In the genomic region with DNA sequence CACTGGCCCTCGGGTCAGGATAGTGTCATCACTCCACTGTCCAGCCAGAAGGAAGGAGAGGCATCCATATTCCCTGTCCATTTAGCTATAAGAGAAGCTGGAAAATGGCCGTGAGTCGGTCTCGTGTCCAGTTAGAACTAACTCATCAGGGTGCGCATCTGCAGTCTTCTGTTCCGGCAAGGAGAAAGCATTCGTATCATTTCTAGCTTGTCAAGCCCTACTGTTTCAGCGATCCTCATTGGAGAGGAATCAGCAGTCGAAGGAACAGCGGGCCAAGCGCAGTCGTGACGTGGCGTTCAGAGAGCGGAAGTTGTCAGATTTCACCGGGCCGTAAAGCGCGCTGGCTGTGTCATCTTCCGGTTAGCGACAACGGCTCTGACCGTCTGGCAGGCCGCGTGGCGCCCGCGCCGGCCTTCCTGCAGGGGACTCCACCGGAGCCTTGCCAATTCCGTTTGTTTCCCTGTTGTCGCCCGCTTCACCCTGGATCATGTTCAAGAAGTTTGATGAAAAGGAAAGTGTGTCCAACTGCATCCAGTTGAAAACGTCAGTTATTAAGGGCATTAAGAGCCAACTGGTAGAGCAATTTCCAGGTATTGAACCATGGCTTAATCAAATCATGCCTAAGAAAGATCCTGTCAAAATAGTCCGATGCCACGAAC, we compare ENCODE assay signal across 8 cellular contexts. TPM values are rescaled to one million over a fixed set of nuclear protein-coding genes. Genes with fewer than 3 reads are reported as not detected.
DNase-seq lines count a peak whose midpoint lies in the region; ATAC-seq and TF ChIP-seq lines count a peak whose summit lies in the region.

No MANE protein-coding gene starts in this region.

- 0 out of 2 replicates have a peak, but pooled peaks cover 3% of the 10 kb centered on the region for H4K20me1 ChIP-seq in OCI-LY3 (ENCODE audit: insufficient read depth, low read length)

- ATAC-seq in GM19324 (IDR thresholded peaks at IDR 0.05; ENCODE audit: low FRiP score, unreplicated experiment) (peak; percentile 55), HG03558 (IDR thresholded peaks at IDR 0.05; ENCODE audit: extremely low read depth, unreplicated experiment) (peak; percentile 55)

- H3K9ac ChIP-seq in OCI-LY3 (ENCODE audit: low read length) (peak overlapping the region; percentile 93), mucosa of rectum (ENCODE audit: low read depth in 1 of 2, low read length in 2 of 2) (peak overlapping the region; percentile 81 to 89)

- no peaks in the 10 kb centered on the region for H3K9me3 ChIP-seq in OCI-LY3 (ENCODE audit: insufficient read depth, low read length)
- H3K9me3 ChIP-seq in esophagus (ENCODE audit: control insufficient read depth in 2 of 2, insufficient read depth in 1 of 2, low read depth in 1 of 2, low read length in 1 of 2): no peaks in the 10 kb centered on the region
- no peaks in the 10 kb centered on the region for H3K9me3 ChIP-seq in mucosa of rectum (ENCODE audit: control insufficient read depth in 2 of 2, low read length in 2 of 2)

- H3K27me3 ChIP-seq in OCI-LY3 (ENCODE audit: low read depth, low read length): no peaks in the 10 kb centered on the region
- H3K27me3 ChIP-seq in esophagus (ENCODE audit: control insufficient read depth in 1 of 2, insufficient read depth in 2 of 2, low read length in 2 of 2): no peaks in the 10 kb centered on the region
- H3K27me3 ChIP-seq in mucosa of rectum (ENCODE audit: control insufficient read depth in 2 of 2, insufficient read depth in 2 of 2, low read length in 2 of 2): no peaks in the 10 kb centered on the region

- H2AFZ ChIP-seq in OCI-LY3 (ENCODE audit: low read depth, low read length): no peak overlapping the region

- peak overlapping the region; percentile 66 for H3K27ac ChIP-seq in C4-2B
- H3K27ac ChIP-seq in OCI-LY3 (ENCODE audit: low read length): peak overlapping the region; percentile 81
- H3K27ac ChIP-seq in esophagus (ENCODE audit: low read depth in 2 of 2, low read length in 1 of 2): peak overlapping the region; percentile 73 to 87
- peak overlapping the region; percentile 85 to 92 for H3K27ac ChIP-seq in mucosa of rectum (ENCODE audit: low read depth in 2 of 2, low read length in 2 of 2)

- peak overlapping the region; percentile 81 for H3K4me2 ChIP-seq in OCI-LY3 (ENCODE audit: low read length)

- H3K36me3 ChIP-seq in OCI-LY3 (replicated peaks; ENCODE audit: low read depth, low read length) (peaks cover 74% of the 10 kb centered on the region), esophagus (ENCODE audit: control insufficient read depth in 2 of 2, insufficient read depth in 2 of 2, low read length in 1 of 2) (peaks cover 19 to 28% of the 10 kb centered on the region in 2 donors), mucosa of rectum (ENCODE audit: control insufficient read depth in 2 of 2, insufficient read depth in 2 of 2, low read length in 2 of 2) (peaks cover 35 to 54% of the 10 kb centered on the region in 2 donors)

- H3K4me1 ChIP-seq in OCI-LY3 (ENCODE audit: low read length) (peaks cover 8% of the 10 kb centered on the region), esophagus (ENCODE audit: control insufficient read depth in 2 of 2, insufficient read depth in 2 of 2, low read length in 1 of 2) (peaks cover 2 to 9% of the 10 kb centered on the region in 2 donors), mucosa of rectum (ENCODE audit: control insufficient read depth in 2 of 2, insufficient read depth in 2 of 2, low read length in 2 of 2) (peaks cover 0 to 5% of the 10 kb centered on the region in 2 donors)

- peak; percentile 67 for DNase-seq in activated T-cell treated with anti-CD3 and anti-CD28 coated beads for 4 hours
- DNase-seq in stimulated activated CD8-positive, alpha-beta memory T cell treated with anti-CD3 and anti-CD28 coated beads, Interleukin-4, amount 100 ng/mL, for 4 hours (ENCODE audit: low read depth in 2 of 2, low spot score in 1 of 2): peak; percentile 57 to 65

- TF ChIP-seq CTCF in C4-2B (conservative IDR thresholded peaks at IDR 0.05): no peak
- TF ChIP-seq CTCF in OCI-LY3 (IDR thresholded peaks at IDR 0.05; ENCODE audit: low read depth, low read length): no peak

- WGBS in esophagus, 2 donors: 50 to 51% methylated on average over 36 of the region's 36 CpGs

- H3K79me2 ChIP-seq in OCI-LY3 (ENCODE audit: low read length): peaks cover 48% of the 10 kb centered on the region

- H3K4me3 ChIP-seq in OCI-LY3 (ENCODE audit: low read length) (peak overlapping the region; percentile 81), esophagus (ENCODE audit: low read depth in 1 of 2, low read length in 2 of 2) (peak overlapping the region; percentile 50), mucosa of rectum (ENCODE audit: low read length in 2 of 2) (peak overlapping the region; percentile 72 to 95)

RNA-seq across cellular contexts. Expression of a gene that starts 32.9 kb away (rescaled TPM):
- polyA plus RNA-seq in esophagus: 100 to 1,000 TPM; 167 to 272 TPM

RNA-seq across cellular contexts. Expression of a gene that starts 57.9 kb away (rescaled TPM):
- 100 to 1,000 TPM; 158 to 489 TPM for polyA plus RNA-seq in esophagus

Comparison
In these comparisons a context has a peak if more than half of its experiments do, and no peak if none do; other contexts are left out.
1. Peak in every context shown above with its lines: DNase-seq, ATAC-seq, H3K4me3 ChIP-seq and H3K27ac ChIP-seq.